ENCODE assay signal across 16 cellular contexts in the genomic region with DNA sequence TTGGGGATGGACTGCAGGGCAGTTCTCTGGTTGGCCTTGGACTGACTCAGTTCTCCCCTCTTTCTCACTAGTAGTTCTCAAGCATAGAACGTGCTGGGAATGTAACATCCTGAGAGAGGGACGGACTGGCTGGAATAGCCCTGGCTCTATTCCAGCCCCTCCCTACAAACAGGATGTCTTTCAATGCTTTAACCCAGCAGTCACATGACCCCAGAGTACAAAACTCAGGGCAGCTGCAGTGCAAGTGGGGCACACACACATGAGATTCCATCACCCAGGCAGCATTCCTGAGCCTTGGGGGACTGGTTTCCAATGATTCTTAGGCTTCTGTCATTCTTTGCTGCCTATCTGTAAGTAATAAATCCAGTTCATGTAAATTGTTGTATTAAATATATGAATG. TPM values are rescaled to one million over a fixed set of nuclear protein-coding genes. Genes with fewer than 3 reads are reported as not detected.
A peak's percentile ranks its signal among the peaks of the same experiment; 100 is the strongest.
DNase-seq lines count a peak whose midpoint lies in the region; ATAC-seq and TF ChIP-seq lines count a peak whose summit lies in the region.
"Had no signal": no experiment of that assay in that cellular context is flagged by ENCODE, and none has a peak within 500 bp of the region (broad histone marks: within the 10 kb centered on the region; RNA-seq: fewer than 3 reads in every experiment).

No MANE protein-coding gene starts in this region.

- TF ChIP-seq CTCF in GM23338 (conservative IDR thresholded peaks at IDR 0.05; ENCODE audit: low read depth in 2 of 2) (no peak), fibroblast of mammary gland (conservative IDR thresholded peaks at IDR 0.05; ENCODE audit: control insufficient read depth, insufficient read depth, low read depth, low read length) (no peak), neural crest cell (conservative IDR thresholded peaks at IDR 0.05) (no peak)

- ATAC-seq in GM23338 (no peak), HG02588 (IDR thresholded peaks at IDR 0.05; ENCODE audit: unreplicated experiment) (no peak)
- ATAC-seq: right cardiac atrium had no signal

- no peak overlapping the region for H2AFZ ChIP-seq in GM23338

- H3K9me2 ChIP-seq in GM23338 (ENCODE audit: insufficient read depth) = 0 out of 2 replicates have a peak, but pooled peaks cover 6% of the 10 kb centered on the region

- peaks cover 17% of the 10 kb centered on the region for H3K27me3 ChIP-seq in GM23338 (ENCODE audit: insufficient read depth)

- no peaks in the 10 kb centered on the region for H3K4me1 ChIP-seq in GM23338 (ENCODE audit: insufficient read depth)

- no peak overlapping the region for H3K4me3 ChIP-seq in GM23338
- no peak overlapping the region for H3K4me3 ChIP-seq in fibroblast of mammary gland (ENCODE audit: control insufficient read depth, low read depth, low read length)

- no peaks in the 10 kb centered on the region; the same call in 2 of the 3 replicates for H3K4me1 Mint-ChIP-seq in GM23338
- H3K4me1 Mint-ChIP-seq in neural crest cell = no peaks in the 10 kb centered on the region

- H3F3A ChIP-seq in GM23338 (replicated peaks; ENCODE audit: low read depth) = peaks cover 8% of the 10 kb centered on the region; the same call in 1 of the 2 replicates

- H3K27ac Mint-ChIP-seq in GM23338 (no peak overlapping the region), neural crest cell (ENCODE audit: unreplicated experiment) (no peak overlapping the region)
- H3K27ac Mint-ChIP-seq: activated CD4-positive, alpha-beta T cell treated with anti-CD3 and anti-CD28 coated beads, Interleukin-2, amount 10 ng/mL, durations not matched to agents 24 days and 14 days had no signal

- no peak overlapping the region for H3K4me2 ChIP-seq in GM23338

- 0 out of 2 replicates have a peak, but pooled peaks cover 3% of the 10 kb centered on the region for H4K20me1 ChIP-seq in GM23338 (replicated peaks; ENCODE audit: insufficient read depth)

- H3K36me3 Mint-ChIP-seq in GM23338 (ENCODE audit: low read depth) (peaks cover 11% of the 10 kb centered on the region; the same call in 2 of the 3 replicates), neural crest cell (ENCODE audit: low read depth) (no peaks in the 10 kb centered on the region)

- H3K9me3 Mint-ChIP-seq in GM23338 (peaks cover 23% of the 10 kb centered on the region), neural crest cell (no peaks in the 10 kb centered on the region)

- H3K79me2 ChIP-seq in GM23338 (replicated peaks; ENCODE audit: insufficient read depth) = no peaks in the 10 kb centered on the region

- no peak overlapping the region for H3K27ac ChIP-seq in GM23338 (ENCODE audit: low read depth)
- H3K27ac ChIP-seq: C4-2B had no signal

- no peaks in the 10 kb centered on the region for H3K36me3 ChIP-seq in GM23338 (ENCODE audit: insufficient read depth)

- DNase-seq in GM23338 (ENCODE audit: low spot score) (peak; percentile 58), RKO (ENCODE audit: low spot score) (peak; percentile 24), fibroblast of mammary gland (ENCODE audit: low read depth) (peak; percentile 32), neural crest cell (ENCODE audit: low read depth, low spot score) (no peak), activated gamma-delta T cell (lab: John Stamatoyannopoulos, UW) (no peak)
- DNase-seq in effector CD4-positive, alpha-beta T cell = no peak
- DNase-seq in stimulated activated CD4-positive, alpha-beta T cell treated with anti-CD3 and anti-CD28 coated beads, Interleukin-4, amount 100 ng/mL, for 1 hour = no peak
- DNase-seq: activated CD4-positive, alpha-beta T cell treated with anti-CD3 and anti-CD28 coated beads, Interleukin-2, amount 10 ng/mL, durations not matched to agents 24 days and 14 days; GF-D8; KBM-7; NCI-H187; right cardiac atrium; T-helper 2 cell had no signal

- H3K27me3 Mint-ChIP-seq in GM23338 (ENCODE audit: insufficient read depth, low read depth, poor library complexity) = peaks cover 15% of the 10 kb centered on the region
- peaks cover 14% of the 10 kb centered on the region for H3K27me3 Mint-ChIP-seq in neural crest cell (ENCODE audit: low read depth)

- no peak overlapping the region for H3K4me3 Mint-ChIP-seq in GM23338
- peak overlapping the region; percentile 58 for H3K4me3 Mint-ChIP-seq in neural crest cell
- H3K4me3 Mint-ChIP-seq: activated CD4-positive, alpha-beta T cell treated with anti-CD3 and anti-CD28 coated beads, Interleukin-2, amount 10 ng/mL, durations not matched to agents 24 days and 14 days had no signal

TF ChIP-seq in GM23338, 12 proteins besides CTCF, POLR2A, EP300 and RAD21 (continues in another document):
- TF ChIP-seq, protein P1, sequence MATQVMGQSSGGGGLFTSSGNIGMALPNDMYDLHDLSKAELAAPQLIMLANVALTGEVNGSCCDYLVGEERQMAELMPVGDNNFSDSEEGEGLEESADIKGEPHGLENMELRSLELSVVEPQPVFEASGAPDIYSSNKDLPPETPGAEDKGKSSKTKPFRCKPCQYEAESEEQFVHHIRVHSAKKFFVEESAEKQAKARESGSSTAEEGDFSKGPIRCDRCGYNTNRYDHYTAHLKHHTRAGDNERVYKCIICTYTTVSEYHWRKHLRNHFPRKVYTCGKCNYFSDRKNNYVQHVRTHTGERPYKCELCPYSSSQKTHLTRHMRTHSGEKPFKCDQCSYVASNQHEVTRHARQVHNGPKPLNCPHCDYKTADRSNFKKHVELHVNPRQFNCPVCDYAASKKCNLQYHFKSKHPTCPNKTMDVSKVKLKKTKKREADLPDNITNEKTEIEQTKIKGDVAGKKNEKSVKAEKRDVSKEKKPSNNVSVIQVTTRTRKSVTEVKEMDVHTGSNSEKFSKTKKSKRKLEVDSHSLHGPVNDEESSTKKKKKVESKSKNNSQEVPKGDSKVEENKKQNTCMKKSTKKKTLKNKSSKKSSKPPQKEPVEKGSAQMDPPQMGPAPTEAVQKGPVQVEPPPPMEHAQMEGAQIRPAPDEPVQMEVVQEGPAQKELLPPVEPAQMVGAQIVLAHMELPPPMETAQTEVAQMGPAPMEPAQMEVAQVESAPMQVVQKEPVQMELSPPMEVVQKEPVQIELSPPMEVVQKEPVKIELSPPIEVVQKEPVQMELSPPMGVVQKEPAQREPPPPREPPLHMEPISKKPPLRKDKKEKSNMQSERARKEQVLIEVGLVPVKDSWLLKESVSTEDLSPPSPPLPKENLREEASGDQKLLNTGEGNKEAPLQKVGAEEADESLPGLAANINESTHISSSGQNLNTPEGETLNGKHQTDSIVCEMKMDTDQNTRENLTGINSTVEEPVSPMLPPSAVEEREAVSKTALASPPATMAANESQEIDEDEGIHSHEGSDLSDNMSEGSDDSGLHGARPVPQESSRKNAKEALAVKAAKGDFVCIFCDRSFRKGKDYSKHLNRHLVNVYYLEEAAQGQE (IDR thresholded peaks at IDR 0.05; ENCODE audit: unreplicated experiment) = no peak
- TF ChIP-seq NANOG (IDR thresholded peaks at IDR 0.05; ENCODE audit: borderline replicate concordance) = no peak
- TF ChIP-seq POLR2AphosphoS5 (IDR thresholded peaks at IDR 0.05; ENCODE audit: low read depth) = no peak

RNA-seq across cellular contexts. Expression of a gene that starts 1.6 kb away (rescaled TPM):
- 0.83 TPM in 1 of 2 replicates, not detected in the other for total RNA-seq in GM23338 (2014; rRNA removed; shearing (Covaris generic))
- polyA plus RNA-seq in GM23338 (2016; fragmentation: Nextera tagmentation; extraction: Ambion mirVana) = 0.24 and 0.44 TPM in 2 replicates
- not detected in 2 replicates for total RNA-seq in neural crest cell
- total RNA-seq: activated CD4-positive, alpha-beta T cell treated with anti-CD3 and anti-CD28 coated beads, Interleukin-2, amount 10 ng/mL, durations not matched to agents 24 days and 14 days; mononuclear cell; right cardiac atrium had no signal
- polyA plus RNA-seq: right cardiac atrium had no signal

RNA-seq across cellular contexts. Expression of a gene that starts 19.0 kb away (rescaled TPM):
- total RNA-seq in GM23338 (2014; rRNA removed; shearing (Covaris generic)) = 1.6 and 3.7 TPM in 2 replicates
- polyA plus RNA-seq in GM23338 (2016; fragmentation: Nextera tagmentation; extraction: Ambion mirVana) = 0.97 and 1.0 TPM in 2 replicates
- 0.98 TPM in 2 replicates for total RNA-seq in neural crest cell

RNA-seq across cellular contexts. Expression of a gene that starts 34.1 kb away (rescaled TPM):
- total RNA-seq in GM23338 (2014; rRNA removed; shearing (Covaris generic)) = 7.6 and 10.6 TPM in 2 replicates
- polyA plus RNA-seq in GM23338 (2016; fragmentation: Nextera tagmentation; extraction: Ambion mirVana) = 23.6 and 29.3 TPM in 2 replicates
- 18.1 and 20.1 TPM in 2 replicates for total RNA-seq in neural crest cell

RNA-seq across cellular contexts. Expression of a gene that starts 41.7 kb away (rescaled TPM):
- total RNA-seq in GM23338 (2014; rRNA removed; shearing (Covaris generic)) = 9.1 and 10.7 TPM in 2 replicates
- 9.6 and 9.8 TPM in 2 replicates for polyA plus RNA-seq in GM23338 (2016; fragmentation: Nextera tagmentation; extraction: Ambion mirVana)
- 24.4 and 25.9 TPM in 2 replicates for total RNA-seq in neural crest cell

RNA-seq across cellular contexts. Expression of a gene that starts 51.9 kb away (rescaled TPM):
- 0.56 TPM in 1 of 2 replicates, not detected in the other for total RNA-seq in GM23338 (2014; rRNA removed; shearing (Covaris generic))
- polyA plus RNA-seq in GM23338 (2016; fragmentation: Nextera tagmentation; extraction: Ambion mirVana) = 1.6 and 1.7 TPM in 2 replicates
- not detected in 2 replicates for total RNA-seq in neural crest cell
- total RNA-seq: activated CD4-positive, alpha-beta T cell treated with anti-CD3 and anti-CD28 coated beads, Interleukin-2, amount 10 ng/mL, durations not matched to agents 24 days and 14 days had no signal

Comparison
In these comparisons a context has a peak if more than half of its experiments do, and no peak if none do; other contexts are left out.
1. DNase-seq: peak in GM23338 (single experiment), RKO (single experiment) and fibroblast of mammary gland (single experiment); none in neural crest cell (single experiment), activated gamma-delta T cell (single experiment), effector CD4-positive, alpha-beta T cell (single experiment) and stimulated activated CD4-positive, alpha-beta T cell treated with anti-CD3 and anti-CD28 coated beads, Interleukin-4, amount 100 ng/mL, for 1 hour (single experiment).